1 cellular context compared by ENCODE assay signal in the genomic region with DNA sequence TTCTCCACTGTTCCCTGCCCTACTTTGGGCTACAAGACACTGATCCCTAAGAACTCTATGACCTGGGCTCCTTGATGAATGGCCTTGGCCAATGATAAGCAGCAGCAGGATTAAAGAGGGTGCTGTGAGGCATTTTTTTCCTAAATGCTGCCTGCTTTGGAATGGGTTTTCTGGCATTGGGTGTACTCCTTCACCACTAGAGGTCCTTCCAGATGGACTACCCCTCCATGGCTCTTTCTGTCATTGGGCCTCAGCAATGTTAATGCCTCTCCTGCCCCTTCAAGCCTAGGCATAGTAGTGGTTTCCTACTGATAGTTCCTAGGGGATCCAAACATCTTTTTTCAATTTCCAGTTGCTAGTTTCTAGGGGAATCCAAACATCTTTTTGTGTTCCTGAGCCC.
A peak's percentile ranks its signal among the peaks of the same experiment; 100 is the strongest.
TF ChIP-seq lines count a peak whose summit lies in the region.

No MANE protein-coding gene starts in this region.

TF ChIP-seq in GM23338, 12 proteins besides CTCF, POLR2A, EP300 and RAD21:
- TF ChIP-seq, protein P1, sequence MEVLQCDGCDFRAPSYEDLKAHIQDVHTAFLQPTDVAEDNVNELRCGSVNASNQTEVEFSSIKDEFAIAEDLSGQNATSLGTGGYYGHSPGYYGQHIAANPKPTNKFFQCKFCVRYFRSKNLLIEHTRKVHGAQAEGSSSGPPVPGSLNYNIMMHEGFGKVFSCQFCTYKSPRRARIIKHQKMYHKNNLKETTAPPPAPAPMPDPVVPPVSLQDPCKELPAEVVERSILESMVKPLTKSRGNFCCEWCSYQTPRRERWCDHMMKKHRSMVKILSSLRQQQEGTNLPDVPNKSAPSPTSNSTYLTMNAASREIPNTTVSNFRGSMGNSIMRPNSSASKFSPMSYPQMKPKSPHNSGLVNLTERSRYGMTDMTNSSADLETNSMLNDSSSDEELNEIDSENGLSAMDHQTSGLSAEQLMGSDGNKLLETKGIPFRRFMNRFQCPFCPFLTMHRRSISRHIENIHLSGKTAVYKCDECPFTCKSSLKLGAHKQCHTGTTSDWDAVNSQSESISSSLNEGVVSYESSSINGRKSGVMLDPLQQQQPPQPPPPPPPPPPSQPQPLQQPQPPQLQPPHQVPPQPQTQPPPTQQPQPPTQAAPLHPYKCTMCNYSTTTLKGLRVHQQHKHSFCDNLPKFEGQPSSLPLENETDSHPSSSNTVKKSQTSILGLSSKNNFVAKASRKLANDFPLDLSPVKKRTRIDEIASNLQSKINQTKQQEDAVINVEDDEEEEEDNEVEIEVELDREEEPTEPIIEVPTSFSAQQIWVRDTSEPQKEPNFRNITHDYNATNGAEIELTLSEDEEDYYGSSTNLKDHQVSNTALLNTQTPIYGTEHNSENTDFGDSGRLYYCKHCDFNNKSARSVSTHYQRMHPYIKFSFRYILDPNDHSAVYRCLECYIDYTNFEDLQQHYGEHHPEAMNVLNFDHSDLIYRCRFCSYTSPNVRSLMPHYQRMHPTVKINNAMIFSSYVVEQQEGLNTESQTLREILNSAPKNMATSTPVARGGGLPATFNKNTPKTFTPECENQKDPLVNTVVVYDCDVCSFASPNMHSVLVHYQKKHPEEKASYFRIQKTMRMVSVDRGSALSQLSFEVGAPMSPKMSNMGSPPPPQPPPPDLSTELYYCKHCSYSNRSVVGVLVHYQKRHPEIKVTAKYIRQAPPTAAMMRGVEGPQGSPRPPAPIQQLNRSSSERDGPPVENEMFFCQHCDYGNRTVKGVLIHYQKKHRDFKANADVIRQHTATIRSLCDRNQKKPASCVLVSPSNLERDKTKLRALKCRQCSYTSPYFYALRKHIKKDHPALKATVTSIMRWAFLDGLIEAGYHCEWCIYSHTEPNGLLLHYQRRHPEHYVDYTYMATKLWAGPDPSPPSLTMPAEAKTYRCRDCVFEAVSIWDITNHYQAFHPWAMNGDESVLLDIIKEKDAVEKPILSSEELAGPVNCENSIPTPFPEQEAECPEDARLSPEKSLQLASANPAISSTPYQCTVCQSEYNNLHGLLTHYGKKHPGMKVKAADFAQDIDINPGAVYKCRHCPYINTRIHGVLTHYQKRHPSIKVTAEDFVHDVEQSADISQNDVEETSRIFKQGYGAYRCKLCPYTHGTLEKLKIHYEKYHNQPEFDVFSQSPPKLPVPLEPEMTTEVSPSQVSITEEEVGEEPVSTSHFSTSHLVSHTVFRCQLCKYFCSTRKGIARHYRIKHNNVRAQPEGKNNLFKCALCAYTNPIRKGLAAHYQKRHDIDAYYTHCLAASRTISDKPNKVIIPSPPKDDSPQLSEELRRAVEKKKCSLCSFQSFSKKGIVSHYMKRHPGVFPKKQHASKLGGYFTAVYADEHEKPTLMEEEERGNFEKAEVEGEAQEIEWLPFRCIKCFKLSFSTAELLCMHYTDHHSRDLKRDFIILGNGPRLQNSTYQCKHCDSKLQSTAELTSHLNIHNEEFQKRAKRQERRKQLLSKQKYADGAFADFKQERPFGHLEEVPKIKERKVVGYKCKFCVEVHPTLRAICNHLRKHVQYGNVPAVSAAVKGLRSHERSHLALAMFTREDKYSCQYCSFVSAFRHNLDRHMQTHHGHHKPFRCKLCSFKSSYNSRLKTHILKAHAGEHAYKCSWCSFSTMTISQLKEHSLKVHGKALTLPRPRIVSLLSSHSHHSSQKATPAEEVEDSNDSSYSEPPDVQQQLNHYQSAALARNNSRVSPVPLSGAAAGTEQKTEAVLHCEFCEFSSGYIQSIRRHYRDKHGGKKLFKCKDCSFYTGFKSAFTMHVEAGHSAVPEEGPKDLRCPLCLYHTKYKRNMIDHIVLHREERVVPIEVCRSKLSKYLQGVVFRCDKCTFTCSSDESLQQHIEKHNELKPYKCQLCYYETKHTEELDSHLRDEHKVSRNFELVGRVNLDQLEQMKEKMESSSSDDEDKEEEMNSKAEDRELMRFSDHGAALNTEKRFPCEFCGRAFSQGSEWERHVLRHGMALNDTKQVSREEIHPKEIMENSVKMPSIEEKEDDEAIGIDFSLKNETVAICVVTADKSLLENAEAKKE (CRISPR knock-in tag; IDR thresholded peaks at IDR 0.05), result 0 out of 2 replicates have a peak, but pooled peaks have one; percentile 27
- TF ChIP-seq EZH2phosphoT487 (IDR thresholded peaks at IDR 0.05; ENCODE audit: unreplicated experiment), result no peak
- no peak for TF ChIP-seq EZH2 (IDR thresholded peaks at IDR 0.05; ENCODE audit: low read depth, unreplicated experiment)
